ENCODE assay signal across 2 cellular contexts in genomic region chr19:46407891-46408426, GRCh38.
TF ChIP-seq lines count a peak whose summit lies in the region.

No MANE protein-coding gene starts in this region.

TF ChIP-seq in IMR-90, 13 proteins besides CTCF, POLR2A, EP300 and RAD21:
- TF ChIP-seq MAZ (IDR thresholded peaks at IDR 0.05; ENCODE audit: borderline replicate concordance, low read depth, low read length) (no peak), CEBPB (IDR thresholded peaks at IDR 0.05; ENCODE audit: low read depth, low read length) (no peak), ELK1 (IDR thresholded peaks at IDR 0.05; ENCODE audit: borderline replicate concordance, low read depth, low read length) (no peak), BHLHE40 (IDR thresholded peaks at IDR 0.05; ENCODE audit: low read depth, low read length) (no peak), RCOR1 (IDR thresholded peaks at IDR 0.05; ENCODE audit: insufficient replicate concordance, low read length) (no peak)

TF ChIP-seq in HepG2, 621 proteins besides CTCF, POLR2A, EP300 and RAD21:
- TF ChIP-seq MNT (IDR thresholded peaks at IDR 0.05) = peak; percentile 80
- TF ChIP-seq FOXC1 (CRISPR knock-in tag; IDR thresholded peaks at IDR 0.05; ENCODE audit: borderline replicate concordance) = no peak
